8 cellular contexts compared by ENCODE assay signal in genomic region chr12:69469854-69470188, GRCh38. TPM values are rescaled to one million over a fixed set of nuclear protein-coding genes. Genes with fewer than 3 reads are reported as not detected.
A peak's percentile ranks its signal among the peaks of the same experiment; 100 is the strongest.
DNase-seq lines count a peak whose midpoint lies in the region; ATAC-seq and TF ChIP-seq lines count a peak whose summit lies in the region.

No MANE protein-coding gene starts in this region.

- no peaks in the 10 kb centered on the region for H3K9me3 ChIP-seq in BLaER1

- H3K4me3 Mint-ChIP-seq in IgD-negative memory B cell, result peak overlapping the region; percentile 97 to 100 (median 99)
- H3K4me3 Mint-ChIP-seq in naive thymus-derived CD8-positive, alpha-beta T cell, result peak overlapping the region; percentile 96 to 100 (median 98)

- H3K4me2 ChIP-seq in BLaER1, result peak overlapping the region; percentile 84

- no peak for DNase-seq in coronary artery (ENCODE audit: low spot score)
- DNase-seq in naive thymus-derived CD8-positive, alpha-beta T cell, result no peak
- DNase-seq in NCI-H82 (lab: John Stamatoyannopoulos, UW), result no peak
- no peak for DNase-seq in SKM-1 treated with dmso at 0.1 percent for 144 hours (lab: John Stamatoyannopoulos, UW; ENCODE audit: unreplicated experiment)
- no peak for DNase-seq in GF-D8 (lab: John Stamatoyannopoulos, UW)

- POLR2A ChIA-PET in naive thymus-derived CD8-positive, alpha-beta T cell (lab: Charles Lee), result interaction anchor here (0.9 to 1.9 kb wide), 5 partner anchors 12 to 139 kb away, joined by 3 to 23 read pairs (median 3); partner anchors contain the start of gene CCT2

- peaks cover 49 to 56% (median 54%) of the 10 kb centered on the region in 3 donors for H3K4me1 Mint-ChIP-seq in IgD-negative memory B cell
- H3K4me1 Mint-ChIP-seq in naive thymus-derived CD8-positive, alpha-beta T cell, result peaks cover 27 to 69% (median 41%) of the 10 kb centered on the region in 4 donors

- H3K9ac ChIP-seq in BLaER1, result peak overlapping the region; percentile 93

- peak overlapping the region; percentile 95 for H3K27ac ChIP-seq in BLaER1
- peak overlapping the region; percentile 79 to 98 for H3K27ac ChIP-seq in coronary artery

- peaks cover 14% of the 10 kb centered on the region for H3K4me1 ChIP-seq in BLaER1

- H3K27me3 ChIP-seq in BLaER1, result no peaks in the 10 kb centered on the region

- H3K36me3 Mint-ChIP-seq in IgD-negative memory B cell, result peaks cover 4% of the 10 kb centered on the region
- H3K36me3 Mint-ChIP-seq in naive thymus-derived CD8-positive, alpha-beta T cell, result peaks cover 0 to 5% (median 0%) of the 10 kb centered on the region in 3 donors

- no peak for ATAC-seq in naive thymus-derived CD8-positive, alpha-beta T cell
- ATAC-seq in GM19397 (IDR thresholded peaks at IDR 0.05; ENCODE audit: unreplicated experiment), result no peak

- H4K20me1 ChIP-seq in BLaER1, result peaks cover 40% of the 10 kb centered on the region

- TF ChIP-seq CTCF in coronary artery (IDR thresholded peaks at IDR 0.05), result no peak

- no peaks in the 10 kb centered on the region for H3K27me3 Mint-ChIP-seq in IgD-negative memory B cell
- no peaks in the 10 kb centered on the region for H3K27me3 Mint-ChIP-seq in naive thymus-derived CD8-positive, alpha-beta T cell

- peaks cover 7% of the 10 kb centered on the region; the same call in 1 of the 2 replicates for H3K36me3 ChIP-seq in BLaER1

- peak overlapping the region; percentile 88 to 99 (median 98) for H3K27ac Mint-ChIP-seq in IgD-negative memory B cell
- peak overlapping the region; percentile 93 to 100 (median 97) for H3K27ac Mint-ChIP-seq in naive thymus-derived CD8-positive, alpha-beta T cell

- H3K9me3 Mint-ChIP-seq in IgD-negative memory B cell, result no peaks in the 10 kb centered on the region
- no peaks in the 10 kb centered on the region for H3K9me3 Mint-ChIP-seq in naive thymus-derived CD8-positive, alpha-beta T cell

- peak overlapping the region; percentile 94 for H3K4me3 ChIP-seq in BLaER1
- H3K4me3 ChIP-seq in coronary artery, result peak overlapping the region; percentile 100

RNA-seq across cellular contexts. Expression of gene FRS2, which starts 0.4 kb away (rescaled TPM):
- 11.2 TPM for polyA plus RNA-seq in IgD-negative memory B cell
- 10 to 100 TPM; 27.2 to 33.5 TPM for total RNA-seq in naive thymus-derived CD8-positive, alpha-beta T cell
- 10 to 100 TPM; 11.1 to 12.3 (median 11.6) TPM for polyA plus RNA-seq in naive thymus-derived CD8-positive, alpha-beta T cell
